In the genomic region with DNA sequence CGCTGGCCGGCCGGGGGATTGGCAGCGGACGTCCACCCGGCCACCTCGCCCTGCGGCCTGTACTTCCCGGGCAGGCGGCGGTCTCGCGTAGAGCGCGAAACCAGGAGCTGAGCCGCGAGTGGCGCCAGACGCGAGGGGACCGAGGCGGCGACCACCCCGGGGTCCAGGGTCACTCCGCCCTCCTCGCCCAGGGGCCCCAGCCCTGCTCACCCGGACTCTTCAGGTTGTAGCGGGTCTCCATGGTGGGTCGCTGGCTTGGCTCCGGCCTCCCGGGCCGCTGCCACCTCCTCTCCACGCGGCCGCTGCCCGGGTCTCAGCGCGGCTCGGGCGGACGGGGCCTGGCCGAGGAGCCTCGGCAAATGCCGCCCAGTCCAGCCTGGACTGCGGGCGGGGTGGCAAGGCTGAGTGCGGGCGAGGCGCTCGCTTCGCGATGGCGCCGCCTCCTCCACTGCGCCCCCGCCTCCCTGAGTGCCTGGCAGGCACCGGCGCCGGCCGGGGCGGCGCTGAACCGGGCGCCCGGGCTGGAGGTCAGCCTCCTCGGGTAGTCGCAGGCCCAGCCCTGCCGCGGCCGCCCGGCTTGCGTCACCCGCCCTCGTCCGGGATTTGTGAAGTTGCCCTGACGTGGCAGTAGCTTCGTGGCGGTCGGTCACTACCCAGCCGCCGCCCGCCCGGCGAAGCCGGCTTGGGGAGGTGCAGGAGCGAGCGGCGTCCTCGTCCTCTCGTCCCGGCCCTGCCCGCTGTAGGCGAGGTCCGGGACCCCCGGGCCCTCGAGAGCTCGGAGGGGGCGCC, we compare ENCODE assay signal across 8 cellular contexts. TPM values are rescaled to one million over a fixed set of nuclear protein-coding genes. Genes with fewer than 3 reads are reported as not detected.
DNase-seq lines count a peak whose midpoint lies in the region; ATAC-seq and TF ChIP-seq lines count a peak whose summit lies in the region.

A gene with protein sequence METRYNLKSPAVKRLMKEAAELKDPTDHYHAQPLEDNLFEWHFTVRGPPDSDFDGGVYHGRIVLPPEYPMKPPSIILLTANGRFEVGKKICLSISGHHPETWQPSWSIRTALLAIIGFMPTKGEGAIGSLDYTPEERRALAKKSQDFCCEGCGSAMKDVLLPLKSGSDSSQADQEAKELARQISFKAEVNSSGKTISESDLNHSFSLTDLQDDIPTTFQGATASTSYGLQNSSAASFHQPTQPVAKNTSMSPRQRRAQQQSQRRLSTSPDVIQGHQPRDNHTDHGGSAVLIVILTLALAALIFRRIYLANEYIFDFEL (minus strand): TSS at position 394 of the 789 bp plus-strand sequence. CDS start 153 bp downstream, at position 241.

- H3K27me3 ChIP-seq in muscle layer of duodenum (ENCODE audit: low read depth, low read length) = no peaks in the 10 kb centered on the region

- peak within 1 kb of the TSS; percentile 84 to 99 for H3K4me3 ChIP-seq in muscle layer of duodenum (ENCODE audit: low read depth in 1 of 2, low read length in 2 of 2)

- no peak for TF ChIP-seq CTCF in C4-2B (conservative IDR thresholded peaks at IDR 0.05)

- peaks cover 16 to 35% of the 10 kb centered on the region in 2 donors for H3K4me1 ChIP-seq in muscle layer of duodenum (ENCODE audit: control insufficient read depth in 1 of 2, insufficient read depth in 2 of 2, low read length in 2 of 2)

- H3K9me3 ChIP-seq in muscle layer of duodenum (ENCODE audit: control insufficient read depth in 1 of 2, low read length in 2 of 2) = no peaks in the 10 kb centered on the region

- ATAC-seq in HG03457 (IDR thresholded peaks at IDR 0.05; ENCODE audit: unreplicated experiment) (peak; percentile 51), esophagus mucosa (peak; percentile 98)

- H3K36me3 ChIP-seq in muscle layer of duodenum (ENCODE audit: control insufficient read depth in 1 of 2, insufficient read depth in 2 of 2, low read length in 2 of 2) = peaks cover 0 to 3% of the 10 kb centered on the region in 2 donors

- DNase-seq in OCI-M1 (lab: John Stamatoyannopoulos, UW) = peak; percentile 89
- peak; percentile 82 to 86 for DNase-seq in activated T-cell treated with anti-CD3 and anti-CD28 coated beads, Interleukin-2, amount 50 U/mL, for 48 hours
- DNase-seq in stimulated activated CD8-positive, alpha-beta memory T cell treated with anti-CD3 and anti-CD28 coated beads, Interleukin-7, amount 100 ng/mL, for 24 hours (ENCODE audit: low read depth) = peak; percentile 40

- TF ChIP-seq POLR2A in GM19193 (IDR thresholded peaks at IDR 0.05; ENCODE audit: extremely low read depth, insufficient read depth, insufficient read length) = peak; percentile 91

- H3K27ac ChIP-seq in C4-2B = peak within 1 kb of the TSS; percentile 90
- H3K27ac ChIP-seq in muscle layer of duodenum (ENCODE audit: low read length) = peak within 1 kb of the TSS; percentile 97

RNA-seq across cellular contexts. Expression of the gene that starts here (rescaled TPM):
- 22.6 TPM for total RNA-seq in esophagus mucosa

Comparison
In these comparisons a context has a peak if more than half of its experiments do, and no peak if none do; other contexts are left out.
1. Peak in every context shown above with its lines: DNase-seq, ATAC-seq, H3K4me3 ChIP-seq and H3K27ac ChIP-seq.